ENCODE assay signal across 19 cellular contexts in genomic region chr20:11270566-11270965, GRCh38.
DNase-seq lines count a peak whose midpoint lies in the region; ATAC-seq and TF ChIP-seq lines count a peak whose summit lies in the region.
"Had no signal": no experiment of that assay in that cellular context is flagged by ENCODE, and none has a peak within 500 bp of the region (broad histone marks: within the 10 kb centered on the region; RNA-seq: fewer than 3 reads in every experiment).

No MANE protein-coding gene starts in this region.

- H3K4me1 ChIP-seq in RWPE2 (ENCODE audit: insufficient read depth, poor library complexity, severe bottlenecking) (peaks cover 25% of the 10 kb centered on the region), right lobe of liver (no peaks in the 10 kb centered on the region)

- no peaks in the 10 kb centered on the region for H3K36me3 Mint-ChIP-seq in nephron (ENCODE audit: low read depth)
- H3K36me3 Mint-ChIP-seq in CD14-positive monocyte = no peaks in the 10 kb centered on the region

- H3K27me3 Mint-ChIP-seq in nephron (ENCODE audit: low read depth) = peaks cover 4% of the 10 kb centered on the region
- H3K27me3 Mint-ChIP-seq in CD14-positive monocyte (ENCODE audit: low read depth in 3 of 3) = no peaks in the 10 kb centered on the region

- H3K4me1 Mint-ChIP-seq in nephron (peaks cover 70% of the 10 kb centered on the region), CD14-positive monocyte (no peaks in the 10 kb centered on the region)

- H3K36me3 ChIP-seq in H7 (replicated peaks; ENCODE audit: control insufficient read depth, insufficient read depth, low read length) = no peaks in the 10 kb centered on the region
- H3K36me3 ChIP-seq in RWPE2 (ENCODE audit: low read depth) = no peaks in the 10 kb centered on the region
- no peaks in the 10 kb centered on the region for H3K36me3 ChIP-seq in right lobe of liver

- no peak overlapping the region for H3K4me3 Mint-ChIP-seq in nephron
- H3K4me3 Mint-ChIP-seq in CD14-positive monocyte = no peak overlapping the region

- H3K27ac ChIP-seq in RWPE2 (ENCODE audit: poor library complexity, severe bottlenecking) = no peak overlapping the region
- H3K27ac ChIP-seq in right lobe of liver = no peak overlapping the region
- H3K27ac ChIP-seq: GM23248 had no signal

- ATAC-seq in RWPE2 (ENCODE audit: low read depth) (no peak), HG02798 (IDR thresholded peaks at IDR 0.05; ENCODE audit: poor library complexity, unreplicated experiment) (no peak), GM21723 (IDR thresholded peaks at IDR 0.05; ENCODE audit: unreplicated experiment) (no peak), right lobe of liver (no peak)
- ATAC-seq: SK-N-SH treated with all-trans-retinoic acid at 6 μM for 48 hours had no signal

- TF ChIP-seq POLR2A in right lobe of liver (IDR thresholded peaks at IDR 0.05) = no peak

- H3K27ac Mint-ChIP-seq in nephron (peak overlapping the region; percentile 36 to 81 (median 80)), CD14-positive monocyte (no peak overlapping the region)

- DNase-seq in H7 (peak; percentile 27), RWPE2 (ENCODE audit: low spot score) (peak; percentile 59), head of caudate nucleus (peak in 23 of 42 donors; percentile 7 to 78 (median 37)), CD14-positive monocyte (ENCODE audit: low spot score) (no peak), right lobe of liver (no peak)
- DNase-seq: ACHN, DMS 273 treated with DMSO at 0.1 percent for 48 hours, DND-41, GDM1, GM23248, NCI-H187, NCI-H345, NCI-H526, SIG-M5, T-helper 1 cell had no signal

- H3K9me3 Mint-ChIP-seq in nephron (no peaks in the 10 kb centered on the region), CD14-positive monocyte (no peaks in the 10 kb centered on the region)

- intact Hi-C loops in head of caudate nucleus (cut with DNase I) = loop anchor here (5.0 to 10.0 kb wide), 2 partner anchors 596 to 718 kb away; partner anchors contain the start of gene JAG1
- intact Hi-C loops in CD14-positive monocyte (cut with micrococcal nuclease) = no loop called here
- intact Hi-C loops in right lobe of liver (cut with DNase I) = no loop called here

- H3K4me3 ChIP-seq in H7 (ENCODE audit: insufficient read depth, low read depth, low read length) (no peak overlapping the region), RWPE2 (ENCODE audit: severe bottlenecking) (no peak overlapping the region), right lobe of liver (no peak overlapping the region)
- H3K4me3 ChIP-seq: GM23248 had no signal

- no peak for TF ChIP-seq CTCF in RWPE2 (IDR thresholded peaks at IDR 0.05; ENCODE audit: poor library complexity, severe bottlenecking)
- no peak for TF ChIP-seq CTCF in nephron (IDR thresholded peaks at IDR 0.05; ENCODE audit: unreplicated experiment in 3 of 3)
- no peak for TF ChIP-seq CTCF in CD14-positive monocyte (IDR thresholded peaks at IDR 0.05)
- no peak for TF ChIP-seq CTCF in right lobe of liver (IDR thresholded peaks at IDR 0.05)

- no peaks in the 10 kb centered on the region for H3K9me3 ChIP-seq in RWPE2 (ENCODE audit: severe bottlenecking)
- H3K9me3 ChIP-seq in right lobe of liver = no peaks in the 10 kb centered on the region

- WGBS in right lobe of liver (ENCODE audit: insufficient coverage, low coverage, low lambda C conversion rate, missing lambda C conversion rate) = 52% methylated on average over 4 of the region's 5 CpGs

- H3K27me3 ChIP-seq in H7 (ENCODE audit: control insufficient read depth, insufficient read depth, low read length) (no peaks in the 10 kb centered on the region), RWPE2 (ENCODE audit: insufficient read depth, poor library complexity, severe bottlenecking) (no peaks in the 10 kb centered on the region), right lobe of liver (no peaks in the 10 kb centered on the region)

Comparison
In these comparisons a context has a peak if more than half of its experiments do, and no peak if none do; other contexts are left out.
1. DNase-seq: peak in H7 (single experiment), RWPE2 (single experiment) and head of caudate nucleus (23 of 42); none in CD14-positive monocyte (single experiment) and right lobe of liver (0 of 3).
2. H3K27ac Mint-ChIP-seq: peak in nephron (3 of 3); none in CD14-positive monocyte (0 of 7).